27 cellular contexts compared by ENCODE assay signal in genomic region chr7:43849069-43849468, GRCh38.
"Had no signal": no experiment of that assay in that cellular context is flagged by ENCODE, and none has a peak within 500 bp of the region (broad histone marks: within the 10 kb centered on the region; RNA-seq: fewer than 3 reads in every experiment).

No MANE protein-coding gene starts in this region.

- H3K27ac ChIP-seq: epithelial cell of prostate, esophagus muscularis mucosa, gastroesophageal sphincter, left ventricle myocardium inferior, lower lobe of right lung, neutrophil, psoas muscle, spleen, tibial artery, upper lobe of left lung, uterus had no signal

- H3K36me3 Mint-ChIP-seq: immature natural killer cell; memory B cell; naive thymus-derived CD4-positive, alpha-beta T cell; stimulated activated memory B cell treated with anti-CD40 and anti-IgM and Interleukin-4, amounts not matched to agents 10 μg/mL and 1 μg/mL and 100 μg/mL, for 72 hours had no signal

- H3K27ac Mint-ChIP-seq: dendritic cell treated with granulocyte-macrophage colony-stimulating factor and Interleukin-4, amounts not matched to agents 40 ng/mL and 50 ng/mL, for 4 days; effector memory CD8-positive, alpha-beta T cell; immature natural killer cell; memory B cell; naive thymus-derived CD4-positive, alpha-beta T cell; nephron progenitor cell; stimulated activated memory B cell treated with anti-CD40 and anti-IgM and Interleukin-4, amounts not matched to agents 10 μg/mL and 1 μg/mL and 100 μg/mL, for 72 hours; stimulated activated naive CD8-positive, alpha-beta T cell treated with anti-CD3 and anti-CD28 coated beads, Interleukin-15, Interleukin-2, amounts not matched to agents 100 ng/mL and 50 ng/mL, for 24 hours had no signal

- H3K36me3 ChIP-seq: esophagus muscularis mucosa, gastroesophageal sphincter, left ventricle myocardium inferior, lower lobe of right lung, neutrophil, spleen, tibial artery, upper lobe of left lung, uterus had no signal

- DNase-seq: effector memory CD8-positive, alpha-beta T cell; glutamatergic neuron; immature natural killer cell; kidney; left cardiac atrium; left ventricle myocardium inferior; lower lobe of right lung; midbrain; naive thymus-derived CD4-positive, alpha-beta T cell; nephron progenitor cell; psoas muscle; spleen; stimulated activated CD4-positive, alpha-beta T cell treated with anti-CD3 and anti-CD28 coated beads, Interleukin-15, amount 100 ng/mL, for 24 hours; stimulated activated CD4-positive, alpha-beta T cell treated with anti-CD3 and anti-CD28 coated beads, Interleukin-1b, Interleukin-23, amount 100 ng/mL, for 48 hours; stimulated activated CD4-positive, alpha-beta T cell treated with anti-CD3 and anti-CD28 coated beads, Interleukin-4, amount 100 ng/mL, for 24 hours; tibial artery; upper lobe of left lung; uterus had no signal

- H3K4me1 ChIP-seq: esophagus muscularis mucosa, gastroesophageal sphincter, left ventricle myocardium inferior, lower lobe of right lung, psoas muscle, spleen, tibial artery, upper lobe of left lung, uterus had no signal

- H3K9me3 ChIP-seq: esophagus muscularis mucosa, gastroesophageal sphincter, left ventricle myocardium inferior, lower lobe of right lung, neutrophil, psoas muscle, spleen, tibial artery, upper lobe of left lung, uterus had no signal

- H3K27me3 ChIP-seq: esophagus muscularis mucosa, gastroesophageal sphincter, spleen, tibial artery, upper lobe of left lung, uterus had no signal

- H3K4me1 Mint-ChIP-seq: memory B cell; nephron progenitor cell; stimulated activated memory B cell treated with anti-CD40 and anti-IgM and Interleukin-4, amounts not matched to agents 10 μg/mL and 1 μg/mL and 100 μg/mL, for 72 hours had no signal

- ATAC-seq: effector memory CD8-positive, alpha-beta T cell; gastroesophageal sphincter; left cardiac atrium; lower lobe of right lung; naive thymus-derived CD4-positive, alpha-beta T cell; psoas muscle; sciatic nerve; stimulated activated memory B cell treated with anti-CD40 and anti-IgM and Interleukin-4, amounts not matched to agents 10 μg/mL and 1 μg/mL and 100 μg/mL, for 72 hours had no signal

- H3K9me3 Mint-ChIP-seq: dendritic cell treated with granulocyte-macrophage colony-stimulating factor and Interleukin-4, amounts not matched to agents 40 ng/mL and 50 ng/mL, for 4 days; effector memory CD8-positive, alpha-beta T cell; immature natural killer cell; naive thymus-derived CD4-positive, alpha-beta T cell; nephron progenitor cell; stimulated activated memory B cell treated with anti-CD40 and anti-IgM and Interleukin-4, amounts not matched to agents 10 μg/mL and 1 μg/mL and 100 μg/mL, for 72 hours; stimulated activated naive CD8-positive, alpha-beta T cell treated with anti-CD3 and anti-CD28 coated beads, Interleukin-15, Interleukin-2, amounts not matched to agents 100 ng/mL and 50 ng/mL, for 24 hours had no signal

- H3K4me3 Mint-ChIP-seq: dendritic cell treated with granulocyte-macrophage colony-stimulating factor and Interleukin-4, amounts not matched to agents 40 ng/mL and 50 ng/mL, for 4 days; effector memory CD8-positive, alpha-beta T cell; memory B cell; naive thymus-derived CD4-positive, alpha-beta T cell; nephron progenitor cell; stimulated activated memory B cell treated with anti-CD40 and anti-IgM and Interleukin-4, amounts not matched to agents 10 μg/mL and 1 μg/mL and 100 μg/mL, for 72 hours; stimulated activated naive CD8-positive, alpha-beta T cell treated with anti-CD3 and anti-CD28 coated beads, Interleukin-15, Interleukin-2, amounts not matched to agents 100 ng/mL and 50 ng/mL, for 24 hours had no signal

- H3K4me3 ChIP-seq: esophagus muscularis mucosa, gastroesophageal sphincter, left ventricle myocardium inferior, lower lobe of right lung, psoas muscle, spleen, tibial artery, upper lobe of left lung, uterus had no signal
